ENCODE assay signal across 8 cellular contexts in the genomic region with DNA sequence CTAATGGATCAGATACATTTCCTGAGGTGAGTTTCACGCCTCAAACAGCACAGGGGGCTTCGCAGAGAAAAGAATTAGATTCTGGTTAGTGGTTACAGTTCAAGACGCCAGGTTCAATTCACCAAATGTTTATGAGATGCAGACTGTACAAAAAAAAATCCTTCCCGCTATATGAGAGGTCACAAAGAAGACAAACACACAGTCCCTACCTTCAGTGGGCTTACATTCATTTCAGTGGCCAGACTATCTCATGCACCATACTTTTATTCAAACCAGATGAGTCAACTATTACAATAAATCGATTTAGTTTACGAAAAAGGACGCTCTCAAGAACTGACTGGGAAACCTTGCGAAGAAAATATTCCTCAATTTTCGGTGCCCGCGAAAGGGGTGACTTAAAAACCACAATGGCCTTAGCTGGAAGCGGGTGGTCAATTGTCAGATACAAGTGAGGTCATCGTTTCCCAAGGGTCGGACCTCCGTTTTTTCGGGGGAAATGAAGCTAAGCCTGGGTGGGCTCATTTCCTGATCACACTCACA. TPM values are rescaled to one million over a fixed set of nuclear protein-coding genes. Genes with fewer than 3 reads are reported as not detected.
DNase-seq lines count a peak whose midpoint lies in the region; ATAC-seq and TF ChIP-seq lines count a peak whose summit lies in the region.

No MANE protein-coding gene starts in this region.

- no peaks in the 10 kb centered on the region for H3K9me3 ChIP-seq in GM23248 (ENCODE audit: low read depth)

- H3F3A ChIP-seq in GM23248 (ENCODE audit: insufficient read depth), result peaks cover 14% of the 10 kb centered on the region; the same call in 1 of the 2 replicates

- H3K4me2 ChIP-seq in GM23248 (ENCODE audit: unreplicated experiment), result peak overlapping the region; percentile 96

- no peaks in the 10 kb centered on the region for H3K9me2 ChIP-seq in GM23248 (ENCODE audit: insufficient read depth)

- in situ Hi-C loops in GM23248 (cut with MboI), result loop anchor here (10.0 kb wide), 1 partner anchor 128 kb away; no protein-coding TSS in a partner anchor

- H3K4me1 ChIP-seq in GM23248 (ENCODE audit: insufficient read depth), result peaks cover 19% of the 10 kb centered on the region

- H3K27ac ChIP-seq in GM23248 (peak overlapping the region; percentile 92), VCaP (peak overlapping the region; percentile 84)

- H3K9ac ChIP-seq in GM23248, result peak overlapping the region; percentile 95

- H3K4me3 ChIP-seq in GM23248, result peak overlapping the region; percentile 99
- peak overlapping the region; percentile 72 to 85 for H3K4me3 ChIP-seq in foreskin fibroblast (ENCODE audit: low read depth in 1 of 2, low read length in 2 of 2)
- H3K4me3 ChIP-seq in skeletal muscle cell (ENCODE audit: low read depth, low read length), result peak overlapping the region; percentile 86

- peaks cover 23% of the 10 kb centered on the region; the same call in 1 of the 2 replicates for H3K36me3 ChIP-seq in GM23248 (ENCODE audit: low read depth)

- peaks cover 74% of the 10 kb centered on the region for H3K79me2 ChIP-seq in GM23248 (ENCODE audit: insufficient read depth)

- no peaks in the 10 kb centered on the region for H3K27me3 ChIP-seq in GM23248 (replicated peaks; ENCODE audit: insufficient read depth)

- no peak for TF ChIP-seq CTCF in VCaP (conservative IDR thresholded peaks at IDR 0.05)
- no peak for TF ChIP-seq CTCF in foreskin fibroblast (IDR thresholded peaks at IDR 0.05; ENCODE audit: low read depth, low read length)

- no peaks in the 10 kb centered on the region for H4K20me1 ChIP-seq in GM23248 (ENCODE audit: insufficient read depth)

- H2AFZ ChIP-seq in GM23248, result peak overlapping the region; percentile 97

- no peak for DNase-seq in GM23248
- no peak for DNase-seq in foreskin fibroblast
- no peak for DNase-seq in skeletal muscle cell (ENCODE audit: low read depth)
- DNase-seq in NCI-H82 treated with DMSO at 0.1 percent for 48 hours (lab: John Stamatoyannopoulos, UW; ENCODE audit: unreplicated experiment), result no peak
- no peak for DNase-seq in SHP77 (lab: John Stamatoyannopoulos, UW)
- no peak for DNase-seq in hepatic stellate cell (ENCODE audit: low spot score)

- 33 to 35% methylated on average over 16 of the region's 16 CpGs for WGBS in GM23248 (ENCODE audit: low coverage in 1 of 2, low lambda C conversion rate in 2 of 2, missing lambda C conversion rate in 2 of 2), 2 experiments

- ATAC-seq in GM19397 (IDR thresholded peaks at IDR 0.05; ENCODE audit: unreplicated experiment), result no peak

RNA-seq across cellular contexts. Expression of a gene that starts 0.7 kb away (rescaled TPM):
- 24.2 and 30.9 TPM in 2 replicates for total RNA-seq in GM23248 (2014; rRNA removed; shearing (Covaris generic))
- 20.8 and 21.6 TPM in 2 replicates for polyA plus RNA-seq in GM23248 (2016; fragmentation: Nextera tagmentation; extraction: Ambion mirVana)

RNA-seq across cellular contexts. Expression of a gene that starts 0.7 kb away (rescaled TPM):
- 16.9 and 20.9 TPM in 2 replicates for total RNA-seq in GM23248 (2014; rRNA removed; shearing (Covaris generic))
- 7.1 and 7.2 TPM in 2 replicates for polyA plus RNA-seq in GM23248 (2016; fragmentation: Nextera tagmentation; extraction: Ambion mirVana)
